Comparison of ENCODE assay signal across 1 cellular context in the genomic region with DNA sequence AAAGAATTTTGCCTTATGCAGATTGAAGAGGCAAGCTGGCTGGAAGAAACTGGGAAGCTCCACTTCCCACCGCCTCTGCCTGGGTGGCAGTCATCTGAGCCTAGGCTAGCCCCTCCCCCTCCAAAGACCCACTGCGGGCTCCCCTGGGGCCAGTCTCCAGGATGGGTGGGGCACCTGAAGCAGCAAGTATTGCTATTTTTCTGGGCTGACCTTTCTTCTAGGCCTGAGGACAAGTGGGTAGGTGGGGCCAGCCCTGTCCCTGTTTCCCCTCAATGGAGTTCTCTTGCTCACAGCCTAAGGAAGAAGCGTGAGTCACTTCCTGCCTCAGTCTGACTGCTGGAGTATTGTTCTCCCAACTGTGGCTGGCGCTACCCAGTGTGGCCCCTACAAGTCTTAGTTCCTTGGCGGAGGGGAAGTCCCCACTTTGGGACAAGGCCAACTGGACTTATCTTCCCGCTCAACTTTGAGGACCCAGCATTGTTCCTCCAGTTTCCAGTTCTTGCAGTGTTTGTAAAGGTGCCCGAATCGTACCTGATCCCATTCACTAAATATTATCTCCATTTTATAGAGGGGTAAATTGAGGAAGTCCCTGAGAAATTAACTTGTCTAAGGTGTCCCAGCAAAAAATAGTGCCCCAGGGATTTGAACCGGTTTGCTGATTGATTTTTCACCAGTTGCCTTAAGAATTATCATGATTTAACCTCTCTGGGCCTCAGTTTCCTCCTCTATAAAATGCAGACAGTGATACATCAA.
TF ChIP-seq lines count a peak whose summit lies in the region.

No MANE protein-coding gene starts in this region.

TF ChIP-seq in GM12878, 131 proteins besides CTCF, POLR2A, EP300 and RAD21:
- TF ChIP-seq RCOR1 (conservative IDR thresholded peaks at IDR 0.05; ENCODE audit: low read depth, low read length), result 0 out of 2 replicates have a peak, but pooled peaks have one; percentile 47
- no peak for TF ChIP-seq E2F8 (IDR thresholded peaks at IDR 0.05; ENCODE audit: low read depth, partially characterized antibody)
- TF ChIP-seq RUNX3 (IDR thresholded peaks at IDR 0.05; ENCODE audit: low read length), result 0 out of 2 replicates have a peak, but pooled peaks have one; percentile 3
- TF ChIP-seq POU2F2 (IDR thresholded peaks at IDR 0.05; ENCODE audit: borderline replicate concordance, low read depth, low read length), result no peak
- TF ChIP-seq EZH2 (IDR thresholded peaks at IDR 0.05; ENCODE audit: borderline replicate concordance, control insufficient read depth, low read depth, low read length), result no peak
- peak; percentile 65 for TF ChIP-seq IKZF1 (conservative IDR thresholded peaks at IDR 0.05)
- 0 out of 2 replicates have a peak, but pooled peaks have one; percentile 28 for TF ChIP-seq STAT3 (IDR thresholded peaks at IDR 0.05; ENCODE audit: low read depth, low read length)
- peak; percentile 86 for TF ChIP-seq MEF2B (IDR thresholded peaks at IDR 0.05; ENCODE audit: partially characterized antibody, poor library complexity, severe bottlenecking)
- TF ChIP-seq, protein P1, sequence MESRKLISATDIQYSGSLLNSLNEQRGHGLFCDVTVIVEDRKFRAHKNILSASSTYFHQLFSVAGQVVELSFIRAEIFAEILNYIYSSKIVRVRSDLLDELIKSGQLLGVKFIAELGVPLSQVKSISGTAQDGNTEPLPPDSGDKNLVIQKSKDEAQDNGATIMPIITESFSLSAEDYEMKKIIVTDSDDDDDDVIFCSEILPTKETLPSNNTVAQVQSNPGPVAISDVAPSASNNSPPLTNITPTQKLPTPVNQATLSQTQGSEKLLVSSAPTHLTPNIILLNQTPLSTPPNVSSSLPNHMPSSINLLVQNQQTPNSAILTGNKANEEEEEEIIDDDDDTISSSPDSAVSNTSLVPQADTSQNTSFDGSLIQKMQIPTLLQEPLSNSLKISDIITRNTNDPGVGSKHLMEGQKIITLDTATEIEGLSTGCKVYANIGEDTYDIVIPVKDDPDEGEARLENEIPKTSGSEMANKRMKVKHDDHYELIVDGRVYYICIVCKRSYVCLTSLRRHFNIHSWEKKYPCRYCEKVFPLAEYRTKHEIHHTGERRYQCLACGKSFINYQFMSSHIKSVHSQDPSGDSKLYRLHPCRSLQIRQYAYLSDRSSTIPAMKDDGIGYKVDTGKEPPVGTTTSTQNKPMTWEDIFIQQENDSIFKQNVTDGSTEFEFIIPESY (IDR thresholded peaks at IDR 0.05), result peak; percentile 64; the same call in 1 of the 2 replicates
- TF ChIP-seq JUND (IDR thresholded peaks at IDR 0.05; ENCODE audit: low read depth, low read length), result 0 out of 2 replicates have a peak, but pooled peaks have one; percentile 14
- peak; percentile 49; the same call in 1 of the 2 replicates for TF ChIP-seq ZNF687 (IDR thresholded peaks at IDR 0.05)
- peak; percentile 1; the same call in 1 of the 2 replicates for TF ChIP-seq SPI1 (IDR thresholded peaks at IDR 0.05; ENCODE audit: borderline replicate concordance, insufficient read depth, low read depth, low read length)
- TF ChIP-seq BCL3 (IDR thresholded peaks at IDR 0.05; ENCODE audit: borderline replicate concordance, insufficient read depth, low read depth, low read length, poor library complexity, severe bottlenecking), result peak; percentile 42
- TF ChIP-seq EED (IDR thresholded peaks at IDR 0.05; ENCODE audit: low read depth), result peak; percentile 71
- TF ChIP-seq MTA2 (IDR thresholded peaks at IDR 0.05; ENCODE audit: low read depth), result peak; percentile 17; the same call in 1 of the 2 replicates
- TF ChIP-seq IKZF2 (IDR thresholded peaks at IDR 0.05), result peak; percentile 55 to 67; a peak in 3 of 4 replicates
- TF ChIP-seq KAT2A (conservative IDR thresholded peaks at IDR 0.05; ENCODE audit: control insufficient read depth, low read depth, low read length), result no peak
- TF ChIP-seq TBL1XR1 (IDR thresholded peaks at IDR 0.05; ENCODE audit: low read depth, low read length), result 0 out of 2 replicates have a peak, but pooled peaks have one; percentile 40
- peak; percentile 56; the same call in 1 of the 2 replicates for TF ChIP-seq DPF2 (IDR thresholded peaks at IDR 0.05)
- TF ChIP-seq CREM (IDR thresholded peaks at IDR 0.05; ENCODE audit: low read depth), result 0 out of 2 replicates have a peak, but pooled peaks have one; percentile 27
